8 cellular contexts compared by ENCODE assay signal in genomic region chr7:111772716-111773115, GRCh38.
"Had no signal": no experiment of that assay in that cellular context is flagged by ENCODE, and none has a peak within 500 bp of the region (broad histone marks: within the 10 kb centered on the region; RNA-seq: fewer than 3 reads in every experiment).

No MANE protein-coding gene starts in this region.

- H3K4me3 Mint-ChIP-seq: GM23338, H9, HFFc6 had no signal

- H3K9me3 Mint-ChIP-seq: HFFc6 had no signal

- ATAC-seq: HCT116 had no signal

- H3K27ac Mint-ChIP-seq: GM23338, HFFc6 had no signal

- DNase-seq: GM23248, GOT3, H7, H9, HCEC 1CT, HFFc6 had no signal
